Comparison of ENCODE assay signal across 17 cellular contexts in genomic region chr18:55651236-55651635, GRCh38.
"Had no signal": no experiment of that assay in that cellular context is flagged by ENCODE, and none has a peak within 500 bp of the region (broad histone marks: within the 10 kb centered on the region; RNA-seq: fewer than 3 reads in every experiment).

No MANE protein-coding gene starts in this region.

- H3K4me3 ChIP-seq: adrenal gland, gastroesophageal sphincter, heart left ventricle, left ventricle myocardium inferior, ovary, psoas muscle, skin epidermis had no signal

- H3K36me3 Mint-ChIP-seq: activated naive CD4-positive, alpha-beta T cell treated with anti-CD3 and anti-CD28 coated beads, Interleukin-2, amount 50 U/mL, for 24 hours; naive thymus-derived CD4-positive, alpha-beta T cell; type B pancreatic cell had no signal

- H3K4me3 Mint-ChIP-seq: activated naive CD4-positive, alpha-beta T cell treated with anti-CD3 and anti-CD28 coated beads, Interleukin-2, amount 50 U/mL, for 24 hours; naive thymus-derived CD4-positive, alpha-beta T cell; type B pancreatic cell had no signal

- H3K36me3 ChIP-seq: adrenal gland, gastroesophageal sphincter, heart left ventricle, left ventricle myocardium inferior, ovary had no signal

- H3K27me3 ChIP-seq: adrenal gland, gastroesophageal sphincter, heart left ventricle, ovary had no signal

- H3K4me1 Mint-ChIP-seq: activated naive CD4-positive, alpha-beta T cell treated with anti-CD3 and anti-CD28 coated beads, Interleukin-2, amount 50 U/mL, for 24 hours; naive thymus-derived CD4-positive, alpha-beta T cell had no signal

- H3K27ac ChIP-seq: adrenal gland, gastroesophageal sphincter, heart left ventricle, left ventricle myocardium inferior, ovary, psoas muscle, skin epidermis had no signal

- ATAC-seq: gastroesophageal sphincter; heart left ventricle; naive thymus-derived CD4-positive, alpha-beta T cell; psoas muscle; right cardiac atrium; stimulated activated naive CD8-positive, alpha-beta T cell treated with anti-CD3 and anti-CD28 coated beads, Interleukin-15, Interleukin-2, amounts not matched to agents 100 U/mL and 50 U/mL, for 24 hours had no signal

- H3K9me3 ChIP-seq: adrenal gland, gastroesophageal sphincter, heart left ventricle, left ventricle myocardium inferior, ovary, psoas muscle had no signal

- H3K9me3 Mint-ChIP-seq: activated naive CD4-positive, alpha-beta T cell treated with anti-CD3 and anti-CD28 coated beads, Interleukin-2, amount 50 U/mL, for 24 hours had no signal

- H3K27me3 Mint-ChIP-seq: activated naive CD4-positive, alpha-beta T cell treated with anti-CD3 and anti-CD28 coated beads, Interleukin-2, amount 50 U/mL, for 24 hours had no signal

- H3K27ac Mint-ChIP-seq: activated naive CD4-positive, alpha-beta T cell treated with anti-CD3 and anti-CD28 coated beads, Interleukin-2, amount 50 U/mL, for 24 hours; naive thymus-derived CD4-positive, alpha-beta T cell; type B pancreatic cell had no signal

- DNase-seq: activated CD4-positive, alpha-beta T cell treated with anti-CD3 and anti-CD28 coated beads, Interleukin-2, amount 50 U/mL, for 48 hours; activated gamma-delta T cell; adrenal gland; caudate nucleus; heart left ventricle; kidney glomerular epithelial cell; left ventricle myocardium inferior; naive thymus-derived CD4-positive, alpha-beta T cell; ovary; psoas muscle; right cardiac atrium; stimulated activated naive CD8-positive, alpha-beta T cell treated with anti-CD3 and anti-CD28 coated beads, Interleukin-15, Interleukin-2, amounts not matched to agents 100 U/mL and 50 U/mL, for 24 hours; T-helper 2 cell had no signal

- H3K4me1 ChIP-seq: adrenal gland, gastroesophageal sphincter, heart left ventricle, left ventricle myocardium inferior, psoas muscle had no signal
